ENCODE assay signal across 34 cellular contexts in the genomic region with DNA sequence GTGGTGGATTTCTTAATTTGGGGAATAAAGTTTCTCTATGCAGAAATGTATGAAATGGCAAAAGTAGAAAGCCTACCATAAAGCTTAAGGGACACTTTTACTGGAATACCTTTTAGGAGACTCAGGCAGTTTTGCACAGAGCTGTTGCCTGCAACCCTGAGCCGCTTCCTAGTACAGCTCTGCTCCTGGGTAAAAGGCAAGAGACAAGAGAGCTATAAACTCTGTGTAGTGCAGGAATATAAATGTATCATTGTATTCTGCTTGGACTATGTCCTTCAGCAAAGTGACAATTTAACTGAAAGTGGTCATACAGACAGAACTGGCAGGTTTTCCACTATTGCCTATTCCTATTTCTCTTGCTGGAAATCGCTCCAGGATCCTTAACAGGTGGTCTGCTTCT.
"Had no signal": no experiment of that assay in that cellular context is flagged by ENCODE, and none has a peak within 500 bp of the region (broad histone marks: within the 10 kb centered on the region; RNA-seq: fewer than 3 reads in every experiment).

No MANE protein-coding gene starts in this region.

- H3K4me1 Mint-ChIP-seq: activated B cell treated with CpG ODN at 0.5 μM for 24 hours; activated T-helper 17 cell treated with anti-CD3 and anti-CD28 coated beads, Interleukin-2, amount 50 U/mL, for 72 hours; central memory CD8-positive, alpha-beta T cell; T-helper 17 cell had no signal

- H3K27me3 Mint-ChIP-seq: activated B cell treated with CpG ODN at 0.5 μM for 24 hours; activated CD8-positive, alpha-beta T cell treated with anti-CD3 and anti-CD28 coated beads for 36 hours; central memory CD8-positive, alpha-beta T cell; effector memory CD8-positive, alpha-beta T cell; T-helper 17 cell had no signal

- H3K9me3 Mint-ChIP-seq: activated B cell treated with CpG ODN at 0.5 μM for 24 hours; activated CD8-positive, alpha-beta T cell treated with anti-CD3 and anti-CD28 coated beads for 36 hours had no signal

- H3K36me3 Mint-ChIP-seq: activated naive CD8-positive, alpha-beta T cell had no signal

- H3K27me3 ChIP-seq: brain microvascular endothelial cell, esophagus muscularis mucosa, foreskin keratinocyte, gastrocnemius medialis had no signal

- H3K4me3 Mint-ChIP-seq: activated B cell treated with CpG ODN at 0.5 μM for 24 hours; activated CD8-positive, alpha-beta T cell treated with anti-CD3 and anti-CD28 coated beads for 36 hours; activated naive CD8-positive, alpha-beta T cell; activated T-cell treated with anti-CD3 and anti-CD28 coated beads, Interleukin-2, amount 50 U/mL, for 4 hours; activated T-helper 17 cell treated with anti-CD3 and anti-CD28 coated beads, Interleukin-2, amount 50 U/mL, for 72 hours; central memory CD8-positive, alpha-beta T cell; effector memory CD8-positive, alpha-beta T cell; T-helper 17 cell; T-helper 2 cell treated with Interferon-gamma antibody and Interleukin-4, amounts not matched to agents 5 μg/mL and 100 μg/mL, for 36 hours had no signal

- H3K27ac ChIP-seq: esophagus muscularis mucosa, foreskin keratinocyte, gastrocnemius medialis, WERI-Rb-1 had no signal

- H3K36me3 ChIP-seq: brain microvascular endothelial cell, esophagus muscularis mucosa, gastrocnemius medialis, WERI-Rb-1 had no signal

- H3K4me3 ChIP-seq: esophagus muscularis mucosa, gastrocnemius medialis had no signal

- H3K27ac Mint-ChIP-seq: activated B cell treated with CpG ODN at 0.5 μM for 24 hours; activated CD8-positive, alpha-beta T cell treated with anti-CD3 and anti-CD28 coated beads for 36 hours; activated naive CD8-positive, alpha-beta T cell; activated T-helper 17 cell treated with anti-CD3 and anti-CD28 coated beads, Interleukin-2, amount 50 U/mL, for 72 hours; effector memory CD8-positive, alpha-beta T cell; T-helper 17 cell; T-helper 2 cell treated with Interferon-gamma antibody and Interleukin-4, amounts not matched to agents 5 μg/mL and 100 μg/mL, for 36 hours had no signal

- H3K4me1 ChIP-seq: esophagus muscularis mucosa, foreskin keratinocyte, gastrocnemius medialis had no signal

- ATAC-seq: activated CD4-positive, CD25-positive, alpha-beta regulatory T cell treated with anti-CD3 and anti-CD28 coated beads, Interleukin-2, amount 50 U/mL, for 24 hours; activated CD8-positive, alpha-beta T cell treated with anti-CD3 and anti-CD28 coated beads for 36 hours; activated T-cell treated with anti-CD3 and anti-CD28 coated beads, Interleukin-2, amount 50 U/mL, for 4 hours; activated T-helper 17 cell treated with anti-CD3 and anti-CD28 coated beads, Interleukin-2, amount 50 U/mL, for 72 hours; effector memory CD8-positive, alpha-beta T cell; foreskin keratinocyte; gastrocnemius medialis; T-helper 17 cell had no signal

- DNase-seq: activated B cell treated with CpG ODN at 0.5 μM for 24 hours; activated CD4-positive, alpha-beta T cell treated with anti-CD3 and anti-CD28 coated beads for 48 hours; activated CD4-positive, alpha-beta T cell treated with anti-CD3 and anti-CD28 coated beads, Interleukin-2, amount 50 U/mL, for 1 hour; activated CD4-positive, alpha-beta T cell treated with anti-CD3 and anti-CD28 coated beads, Interleukin-2, amount 50 U/mL, for 48 hours; activated CD8-positive, alpha-beta memory T cell treated with anti-CD3 and anti-CD28 coated beads for 24 hours; activated CD8-positive, alpha-beta T cell treated with anti-CD3 and anti-CD28 coated beads for 36 hours; activated effector memory CD4-positive, alpha-beta T cell treated with Interleukin-2 at 50 U/mL for 16 hours; activated gamma-delta T cell treated with Interleukin-2 at 50 U/mL for 16 hours; activated naive CD4-positive, alpha-beta T cell treated with anti-CD3 and anti-CD28 coated beads, Interleukin-2, amount 50 U/mL, for 16 hours; activated naive CD4-positive, alpha-beta T cell treated with Interleukin-2 at 50 U/mL for 16 hours; activated T-cell treated with anti-CD3 and anti-CD28 coated beads, Interleukin-2, amount 50 U/mL, for 4 hours; amniotic stem cell; anterior cingulate cortex; brain microvascular endothelial cell; cortex of kidney; dermis blood vessel endothelial cell; effector CD4-positive, alpha-beta T cell; effector memory CD8-positive, alpha-beta T cell; erythroblast; foreskin keratinocyte; gastrocnemius medialis; glutamatergic neuron; T-helper 1 cell; T-helper 17 cell; T1000; WERI-Rb-1 had no signal

- FAIRE-seq: astrocyte, bronchial epithelial cell had no signal

- H3K9me3 ChIP-seq: esophagus muscularis mucosa, gastrocnemius medialis had no signal
